Comparison of ENCODE assay signal across 24 cellular contexts in genomic region chr12:130398089-130398848, GRCh38.
"Had no signal": no experiment of that assay in that cellular context is flagged by ENCODE, and none has a peak within 500 bp of the region (broad histone marks: within the 10 kb centered on the region; RNA-seq: fewer than 3 reads in every experiment).

No MANE protein-coding gene starts in this region.

- H3K27ac ChIP-seq: adrenal gland, body of pancreas, colonic mucosa, epithelial cell of prostate, esophagus squamous epithelium, heart right ventricle, neural progenitor cell, right lobe of liver, upper lobe of left lung had no signal

- H3K4me1 Mint-ChIP-seq: activated naive CD8-positive, alpha-beta T cell treated with anti-CD3 and anti-CD28 coated beads for 36 hours; memory B cell had no signal

- H3K27me3 ChIP-seq: adrenal gland, body of pancreas, colonic mucosa, neural progenitor cell, right lobe of liver, upper lobe of left lung had no signal

- ATAC-seq: activated CD4-positive, alpha-beta T cell treated with anti-CD3 and anti-CD28 coated beads for 36 hours; body of pancreas; natural killer cell; right lobe of liver had no signal

- H3K36me3 Mint-ChIP-seq: activated naive CD8-positive, alpha-beta T cell treated with anti-CD3 and anti-CD28 coated beads for 36 hours; memory B cell; natural killer cell had no signal

- H3K27me3 Mint-ChIP-seq: stimulated activated naive CD8-positive, alpha-beta T cell treated with anti-CD3 and anti-CD28 coated beads, Interleukin-15, Interleukin-2, amounts not matched to agents 100 ng/mL and 50 ng/mL, for 24 hours had no signal

- H3K4me1 ChIP-seq: adrenal gland, body of pancreas, colonic mucosa, esophagus squamous epithelium, heart right ventricle, neural progenitor cell, right lobe of liver, upper lobe of left lung had no signal

- H3K4me3 ChIP-seq: adrenal gland, body of pancreas, colonic mucosa, esophagus squamous epithelium, heart right ventricle, neural progenitor cell, right lobe of liver, upper lobe of left lung had no signal

- H3K36me3 ChIP-seq: adrenal gland, colonic mucosa, esophagus squamous epithelium, heart right ventricle, neural progenitor cell, right lobe of liver, upper lobe of left lung had no signal

- H3K4me2 ChIP-seq: neural progenitor cell had no signal

- DNase-seq: activated CD4-positive, alpha-beta T cell treated with anti-CD3 and anti-CD28 coated beads for 36 hours; activated CD4-positive, CD25-positive, alpha-beta regulatory T cell; activated effector memory CD4-positive, alpha-beta T cell treated with Interleukin-2 at 50 U/mL for 16 hours; activated naive CD4-positive, alpha-beta T cell treated with anti-CD3 and anti-CD28 coated beads for 36 hours; activated naive CD8-positive, alpha-beta T cell treated with anti-CD3 and anti-CD28 coated beads for 36 hours; adrenal gland; aorta; body of pancreas; cerebellar nuclear complex; colonic mucosa; effector CD8-positive, alpha-beta T cell; esophagus squamous epithelium; foreskin melanocyte; heart right ventricle; natural killer cell; right lobe of liver; stimulated activated CD4-positive, alpha-beta T cell treated with anti-CD3 and anti-CD28 coated beads, Interleukin-2, amount 100 ng/mL, for 48 hours; T-helper 1 cell had no signal

- H2AFZ ChIP-seq: neural progenitor cell had no signal

- H3K9me3 ChIP-seq: adrenal gland, body of pancreas, colonic mucosa, esophagus squamous epithelium, heart right ventricle, right lobe of liver, upper lobe of left lung had no signal

- H3K4me3 Mint-ChIP-seq: activated CD4-positive, alpha-beta T cell treated with anti-CD3 and anti-CD28 coated beads for 36 hours; activated naive CD4-positive, alpha-beta T cell treated with anti-CD3 and anti-CD28 coated beads for 36 hours; activated naive CD8-positive, alpha-beta T cell treated with anti-CD3 and anti-CD28 coated beads for 36 hours; memory B cell; natural killer cell; neural progenitor cell; stimulated activated naive CD8-positive, alpha-beta T cell treated with anti-CD3 and anti-CD28 coated beads, Interleukin-15, Interleukin-2, amounts not matched to agents 100 ng/mL and 50 ng/mL, for 24 hours; T-helper 2 cell treated with Interferon-gamma antibody and Interleukin-4, amounts not matched to agents 5 μg/mL and 100 μg/mL, for 36 hours had no signal

- H3K27ac Mint-ChIP-seq: activated CD4-positive, alpha-beta T cell treated with anti-CD3 and anti-CD28 coated beads for 36 hours; activated naive CD4-positive, alpha-beta T cell treated with anti-CD3 and anti-CD28 coated beads for 36 hours; activated naive CD8-positive, alpha-beta T cell treated with anti-CD3 and anti-CD28 coated beads for 36 hours; memory B cell; natural killer cell; neural progenitor cell; stimulated activated naive CD8-positive, alpha-beta T cell treated with anti-CD3 and anti-CD28 coated beads, Interleukin-15, Interleukin-2, amounts not matched to agents 100 ng/mL and 50 ng/mL, for 24 hours; T-helper 2 cell treated with Interferon-gamma antibody and Interleukin-4, amounts not matched to agents 5 μg/mL and 100 μg/mL, for 36 hours had no signal

- H3K9ac ChIP-seq: neural progenitor cell had no signal

- H3K9me3 Mint-ChIP-seq: activated naive CD4-positive, alpha-beta T cell treated with anti-CD3 and anti-CD28 coated beads for 36 hours; activated naive CD8-positive, alpha-beta T cell treated with anti-CD3 and anti-CD28 coated beads for 36 hours; memory B cell; neural progenitor cell; stimulated activated naive CD8-positive, alpha-beta T cell treated with anti-CD3 and anti-CD28 coated beads, Interleukin-15, Interleukin-2, amounts not matched to agents 100 ng/mL and 50 ng/mL, for 24 hours had no signal
